In the genomic region with DNA sequence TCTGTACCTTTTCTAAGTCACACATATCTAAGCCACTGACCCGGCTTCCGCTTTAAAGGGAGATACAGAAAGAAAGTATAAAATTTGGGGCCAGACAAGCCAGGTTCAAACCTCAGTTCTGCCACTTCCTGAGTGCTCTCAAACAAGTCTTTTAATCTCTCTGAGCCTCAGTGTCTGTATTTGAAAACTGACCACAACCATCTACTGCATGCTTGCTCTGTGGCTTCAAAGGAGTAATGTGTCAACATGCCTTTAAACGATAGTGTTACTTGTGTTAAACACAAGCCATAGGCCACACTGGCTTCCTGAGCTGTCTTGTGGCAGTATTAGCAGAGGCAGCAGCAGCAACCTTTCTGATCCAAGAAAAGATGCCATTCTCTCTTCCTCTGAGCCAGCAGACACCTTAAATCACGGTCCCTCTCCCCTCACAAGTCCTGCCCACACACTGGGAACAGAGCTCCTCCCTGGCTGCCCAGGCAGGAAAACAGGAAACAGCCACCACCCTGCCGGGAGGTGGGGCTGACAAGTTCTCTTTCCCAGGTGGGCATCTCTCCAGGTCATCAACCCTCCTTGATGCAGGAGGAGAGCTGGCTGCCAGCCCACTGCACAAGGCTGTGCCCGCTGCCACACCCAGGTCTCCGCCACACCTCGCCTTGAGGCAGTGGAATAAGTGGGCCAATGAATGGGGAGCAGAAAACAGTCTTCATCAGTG, we compare ENCODE assay signal across 1 cellular context.
A peak's percentile ranks its signal among the peaks of the same experiment; 100 is the strongest.
TF ChIP-seq lines count a peak whose summit lies in the region.

No MANE protein-coding gene starts in this region.

TF ChIP-seq in HepG2, 621 proteins besides CTCF, POLR2A, EP300 and RAD21 (continues in another document):
- TF ChIP-seq CHCHD3 (CRISPR knock-in tag; IDR thresholded peaks at IDR 0.05) (no peak), RBFOX2 (IDR thresholded peaks at IDR 0.05; ENCODE audit: low read depth, low read length) (no peak), U2AF2 (IDR thresholded peaks at IDR 0.05; ENCODE audit: low read depth, low read length) (no peak), NFYB (CRISPR knock-in tag; IDR thresholded peaks at IDR 0.05) (no peak), ZFP91 (CRISPR knock-in tag; IDR thresholded peaks at IDR 0.05; ENCODE audit: borderline replicate concordance) (no peak), ZNF761 (CRISPR knock-in tag; conservative IDR thresholded peaks at IDR 0.05) (no peak), AKNA (CRISPR knock-in tag; IDR thresholded peaks at IDR 0.05; ENCODE audit: borderline replicate concordance) (no peak), AKAP8 (CRISPR knock-in tag; IDR thresholded peaks at IDR 0.05) (no peak), CCAR2 (optimal IDR thresholded peaks at IDR 0.05; ENCODE audit: low read depth, low read length) (no peak), THAP11 (CRISPR knock-in tag; IDR thresholded peaks at IDR 0.05) (no peak), CENPT (CRISPR knock-in tag; IDR thresholded peaks at IDR 0.05; ENCODE audit: low read depth) (no peak), RXRA (CRISPR knock-in tag; IDR thresholded peaks at IDR 0.05) (0 out of 2 replicates have a peak, but pooled peaks have one; percentile 25), ZBED4 (CRISPR knock-in tag; IDR thresholded peaks at IDR 0.05; ENCODE audit: borderline replicate concordance) (no peak), GATAD1 (CRISPR knock-in tag; IDR thresholded peaks at IDR 0.05) (no peak), SNAPC4 (CRISPR knock-in tag; IDR thresholded peaks at IDR 0.05) (no peak), ATF7-NPFF (CRISPR knock-in tag; IDR thresholded peaks at IDR 0.05; ENCODE audit: low read depth) (no peak), ZMAT3 (CRISPR knock-in tag; conservative IDR thresholded peaks at IDR 0.05) (no peak)
- TF ChIP-seq, protein P1, sequence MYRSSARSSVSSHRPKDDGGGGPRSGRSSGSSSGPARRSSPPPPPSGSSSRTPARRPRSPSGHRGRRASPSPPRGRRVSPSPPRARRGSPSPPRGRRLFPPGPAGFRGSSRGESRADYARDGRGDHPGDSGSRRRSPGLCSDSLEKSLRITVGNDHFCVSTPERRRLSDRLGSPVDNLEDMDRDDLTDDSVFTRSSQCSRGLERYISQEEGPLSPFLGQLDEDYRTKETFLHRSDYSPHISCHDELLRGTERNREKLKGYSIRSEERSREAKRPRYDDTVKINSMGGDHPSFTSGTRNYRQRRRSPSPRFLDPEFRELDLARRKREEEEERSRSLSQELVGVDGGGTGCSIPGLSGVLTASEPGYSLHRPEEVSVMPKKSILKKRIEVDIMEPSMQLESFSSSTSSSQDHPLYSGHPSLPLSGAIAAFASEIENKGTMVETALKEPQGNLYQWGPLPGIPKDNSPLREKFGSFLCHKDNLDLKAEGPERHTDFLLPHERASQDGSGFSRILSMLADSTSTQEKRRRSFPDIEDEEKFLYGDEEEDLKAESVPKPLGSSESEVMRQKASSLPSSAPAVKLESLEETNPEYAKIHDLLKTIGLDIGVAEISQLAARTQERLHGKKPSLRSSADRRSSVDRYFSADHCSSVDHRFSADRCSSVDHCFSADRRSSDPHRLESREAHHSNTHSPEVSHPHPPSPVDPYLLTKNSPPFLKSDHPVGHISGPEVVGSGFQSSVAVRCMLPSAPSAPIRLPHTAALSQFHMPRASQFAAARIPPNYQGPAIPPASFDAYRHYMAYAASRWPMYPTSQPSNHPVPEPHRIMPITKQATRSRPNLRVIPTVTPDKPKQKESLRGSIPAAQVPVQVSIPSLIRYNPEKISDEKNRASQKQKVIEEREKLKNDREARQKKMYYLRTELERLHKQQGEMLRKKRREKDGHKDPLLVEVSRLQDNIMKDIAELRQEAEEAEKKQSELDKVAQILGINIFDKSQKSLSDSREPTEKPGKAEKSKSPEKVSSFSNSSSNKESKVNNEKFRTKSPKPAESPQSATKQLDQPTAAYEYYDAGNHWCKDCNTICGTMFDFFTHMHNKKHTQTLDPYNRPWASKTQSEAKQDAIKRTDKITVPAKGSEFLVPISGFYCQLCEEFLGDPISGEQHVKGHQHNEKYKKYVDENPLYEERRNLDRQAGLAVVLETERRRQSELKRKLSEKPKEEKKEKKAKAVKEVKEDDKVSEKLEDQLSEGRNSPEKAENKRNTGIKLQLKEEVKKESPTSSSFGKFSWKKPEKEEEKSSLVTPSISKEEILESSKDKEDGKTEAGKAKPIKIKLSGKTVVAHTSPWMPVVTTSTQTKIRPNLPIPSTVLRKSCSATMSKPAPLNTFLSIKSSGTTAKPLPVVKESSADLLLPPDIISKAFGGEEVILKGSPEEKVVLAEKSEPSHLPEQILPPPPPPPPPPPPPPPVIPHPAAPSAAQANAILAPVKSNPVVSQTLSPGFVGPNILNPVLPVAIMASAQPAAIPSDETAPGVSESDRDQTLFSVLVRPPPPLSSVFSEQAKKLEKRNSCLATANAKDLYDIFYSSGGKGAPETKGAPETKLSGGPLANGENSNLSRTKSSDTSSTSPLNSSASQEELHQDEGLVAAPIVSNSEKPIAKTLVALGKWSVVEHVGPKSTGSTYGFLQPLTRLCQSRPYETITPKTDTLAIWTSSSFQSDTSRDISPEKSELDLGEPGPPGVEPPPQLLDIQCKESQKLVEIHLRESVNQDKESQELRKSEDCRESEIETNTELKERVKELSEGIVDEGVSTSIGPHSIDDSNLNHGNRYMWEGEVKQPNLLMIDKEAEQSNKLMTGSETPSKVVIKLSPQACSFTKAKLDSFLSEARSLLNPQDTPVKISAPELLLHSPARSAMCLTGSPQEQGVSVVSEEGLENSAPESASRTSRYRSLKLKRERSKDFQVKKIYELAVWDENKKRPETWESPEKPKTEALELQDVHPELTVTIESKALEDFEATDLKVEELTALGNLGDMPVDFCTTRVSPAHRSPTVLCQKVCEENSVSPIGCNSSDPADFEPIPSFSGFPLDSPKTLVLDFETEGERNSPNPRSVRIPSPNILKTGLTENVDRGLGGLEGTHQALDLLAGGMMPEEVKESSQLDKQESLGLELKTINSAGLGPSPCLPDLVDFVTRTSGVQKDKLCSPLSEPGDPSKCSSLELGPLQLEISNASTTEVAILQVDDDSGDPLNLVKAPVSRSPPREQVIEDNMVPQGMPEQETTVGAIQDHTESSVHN (CRISPR knock-in tag; IDR thresholded peaks at IDR 0.05): no peak
- TF ChIP-seq, protein P2, sequence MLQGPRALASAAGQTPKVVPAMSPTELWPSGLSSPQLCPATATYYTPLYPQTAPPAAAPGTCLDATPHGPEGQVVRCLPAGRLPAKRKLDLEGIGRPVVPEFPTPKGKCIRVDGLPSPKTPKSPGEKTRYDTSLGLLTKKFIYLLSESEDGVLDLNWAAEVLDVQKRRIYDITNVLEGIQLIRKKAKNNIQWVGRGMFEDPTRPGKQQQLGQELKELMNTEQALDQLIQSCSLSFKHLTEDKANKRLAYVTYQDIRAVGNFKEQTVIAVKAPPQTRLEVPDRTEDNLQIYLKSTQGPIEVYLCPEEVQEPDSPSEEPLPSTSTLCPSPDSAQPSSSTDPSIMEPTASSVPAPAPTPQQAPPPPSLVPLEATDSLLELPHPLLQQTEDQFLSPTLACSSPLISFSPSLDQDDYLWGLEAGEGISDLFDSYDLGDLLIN (CRISPR knock-in tag; IDR thresholded peaks at IDR 0.05; ENCODE audit: borderline replicate concordance): no peak
